Comparison of ENCODE assay signal across 19 cellular contexts in genomic region chr20:63908008-63908682, GRCh38. TPM values are rescaled to one million over a fixed set of nuclear protein-coding genes. Genes with fewer than 3 reads are reported as not detected.
DNase-seq lines count a peak whose midpoint lies in the region; ATAC-seq, FAIRE-seq and TF ChIP-seq lines count a peak whose summit lies in the region.
"Had no signal": no experiment of that assay in that cellular context is flagged by ENCODE, and none has a peak within 500 bp of the region (broad histone marks: within the 10 kb centered on the region; RNA-seq: fewer than 3 reads in every experiment).

No MANE protein-coding gene starts in this region.

- intact Hi-C loops in stomach (cut with DNase I; ENCODE audit: low total_unique reads) (no loop called here), prostate gland (cut with DNase I) (loop anchor here (5.0 kb wide), 1 partner anchor 64 kb away; no protein-coding TSS in a partner anchor)

- H3K4me1 ChIP-seq in SJCRH30 (peaks cover 28% of the 10 kb centered on the region), hepatocyte (ENCODE audit: insufficient read depth) (peaks cover 5% of the 10 kb centered on the region), stomach (peaks cover 30 to 99% (median 68%) of the 10 kb centered on the region in 4 donors), prostate gland (replicated peaks) (peaks cover 3% of the 10 kb centered on the region)
- H3K4me1 ChIP-seq: uterus had no signal

- TF ChIP-seq POLR2A in stomach (IDR thresholded peaks at IDR 0.05) (no peak), prostate gland (IDR thresholded peaks at IDR 0.05) (no peak)

- ATAC-seq in activated naive CD8-positive, alpha-beta T cell treated with anti-CD3 and anti-CD28 coated beads, Interleukin-2, amount 50 U/mL, for 24 hours: peak; percentile 30
- ATAC-seq: activated T-cell treated with anti-CD3 and anti-CD28 coated beads, Interleukin-2, amount 50 U/mL, for 4 hours had no signal

- H3K27me3 ChIP-seq in SJCRH30: no peaks in the 10 kb centered on the region
- no peaks in the 10 kb centered on the region for H3K27me3 ChIP-seq in hepatocyte
- no peaks in the 10 kb centered on the region for H3K27me3 ChIP-seq in stomach
- no peaks in the 10 kb centered on the region for H3K27me3 ChIP-seq in prostate gland (replicated peaks; ENCODE audit: insufficient read depth)
- H3K27me3 ChIP-seq: ascending aorta, uterus had no signal

- no peaks in the 10 kb centered on the region for H3K9me3 ChIP-seq in SJCRH30 (replicated peaks)
- no peaks in the 10 kb centered on the region for H3K9me3 ChIP-seq in hepatocyte (ENCODE audit: low read depth)
- no peaks in the 10 kb centered on the region for H3K9me3 ChIP-seq in stomach
- H3K9me3 ChIP-seq in prostate gland: no peaks in the 10 kb centered on the region
- H3K9me3 ChIP-seq: ascending aorta, uterus had no signal

- TF ChIP-seq CTCF in hepatocyte (IDR thresholded peaks at IDR 0.05; ENCODE audit: poor library complexity) (no peak), stomach (IDR thresholded peaks at IDR 0.05) (no peak), prostate gland (IDR thresholded peaks at IDR 0.05) (no peak)

- peak overlapping the region; percentile 32 for H3K4me2 ChIP-seq in hepatocyte

- no peak for DNase-seq in activated naive CD8-positive, alpha-beta T cell treated with anti-CD3 and anti-CD28 coated beads, Interleukin-2, amount 50 U/mL, for 24 hours
- DNase-seq in activated naive CD8-positive, alpha-beta T cell treated with anti-CD3 and anti-CD28 coated beads for 36 hours: no peak
- peak; percentile 62 to 63 for DNase-seq in SJCRH30
- peak; percentile 49 for DNase-seq in hepatocyte (ENCODE audit: low spot score)
- peak; percentile 54 for DNase-seq in stomach
- DNase-seq in HTR-8/SVneo (ENCODE audit: insufficient read length, low spot score): no peak
- no peak for DNase-seq in 8988T
- DNase-seq in prostate gland (ENCODE audit: low spot score): no peak
- DNase-seq: activated CD4-positive, CD25-positive, alpha-beta regulatory T cell treated with anti-CD3 and anti-CD28 coated beads, Interleukin-2, amount 50 U/mL, for 72 hours; activated T-cell treated with anti-CD3 and anti-CD28 coated beads, Interleukin-2, amount 50 U/mL, for 4 hours; EL; foreskin melanocyte; stimulated activated CD4-positive, alpha-beta T cell treated with anti-CD3 and anti-CD28 coated beads, Interleukin-2, amount 100 ng/mL, for 24 hours; uterus had no signal

- no peak overlapping the region for H3K4me3 ChIP-seq in SJCRH30
- H3K4me3 ChIP-seq in hepatocyte: no peak overlapping the region
- no peak overlapping the region for H3K4me3 ChIP-seq in stomach
- no peak overlapping the region for H3K4me3 ChIP-seq in prostate gland
- H3K4me3 ChIP-seq: ascending aorta, SK-N-MC, uterus had no signal

- peaks cover 43% of the 10 kb centered on the region for H3K4me1 Mint-ChIP-seq in activated naive CD8-positive, alpha-beta T cell treated with anti-CD3 and anti-CD28 coated beads, Interleukin-2, amount 50 U/mL, for 24 hours
- H3K4me1 Mint-ChIP-seq in activated naive CD8-positive, alpha-beta T cell treated with anti-CD3 and anti-CD28 coated beads for 36 hours: peaks cover 35% of the 10 kb centered on the region

- H3K27ac Mint-ChIP-seq in activated naive CD8-positive, alpha-beta T cell treated with anti-CD3 and anti-CD28 coated beads, Interleukin-2, amount 50 U/mL, for 24 hours: no peak overlapping the region
- no peak overlapping the region for H3K27ac Mint-ChIP-seq in activated naive CD8-positive, alpha-beta T cell treated with anti-CD3 and anti-CD28 coated beads for 36 hours

- H3K4me3 Mint-ChIP-seq in activated naive CD8-positive, alpha-beta T cell treated with anti-CD3 and anti-CD28 coated beads, Interleukin-2, amount 50 U/mL, for 24 hours: no peak overlapping the region
- no peak overlapping the region for H3K4me3 Mint-ChIP-seq in activated naive CD8-positive, alpha-beta T cell treated with anti-CD3 and anti-CD28 coated beads for 36 hours
- H3K4me3 Mint-ChIP-seq: activated T-cell treated with anti-CD3 and anti-CD28 coated beads, Interleukin-2, amount 50 U/mL, for 4 hours had no signal

- FAIRE-seq in HTR-8/SVneo (lab: Jason Lieb, UNC): no peak
- FAIRE-seq: GM12892, islet of Langerhans had no signal

- H3K9me2 ChIP-seq in hepatocyte (replicated peaks; ENCODE audit: insufficient read depth): no peaks in the 10 kb centered on the region

- H3K36me3 ChIP-seq in SJCRH30 (no peaks in the 10 kb centered on the region; the same call in 1 of the 2 replicates), hepatocyte (replicated peaks; ENCODE audit: insufficient read depth, low read depth) (no peaks in the 10 kb centered on the region), stomach (peaks cover 0 to 7% (median 0%) of the 10 kb centered on the region in 4 donors), prostate gland (no peaks in the 10 kb centered on the region)
- H3K36me3 ChIP-seq: ascending aorta, uterus had no signal

- H3K79me2 ChIP-seq in hepatocyte: peaks cover 99% of the 10 kb centered on the region

- H3K27ac ChIP-seq in SJCRH30 (no peak overlapping the region), hepatocyte (peak overlapping the region; percentile 66), stomach (peak overlapping the region in 2 of 5 donors; percentile 22 to 48), prostate gland (no peak overlapping the region)
- H3K27ac ChIP-seq: ascending aorta, SK-N-MC, uterus had no signal

- no peak overlapping the region for H2AFZ ChIP-seq in hepatocyte

- 86% methylated on average over 16 of the region's 16 CpGs for WGBS in hepatocyte (ENCODE audit: low lambda C conversion rate, missing lambda C conversion rate)
- WGBS in stomach, 5 donors: 51 to 66% (median 58%) methylated on average over 16 of the region's 16 CpGs
- 77% methylated on average over 16 of the region's 16 CpGs for WGBS in prostate gland

- TF ChIP-seq EP300 in stomach (IDR thresholded peaks at IDR 0.05): no peak

- H3K36me3 Mint-ChIP-seq in activated naive CD8-positive, alpha-beta T cell treated with anti-CD3 and anti-CD28 coated beads, Interleukin-2, amount 50 U/mL, for 24 hours (ENCODE audit: low read depth): peaks cover 8% of the 10 kb centered on the region
- H3K36me3 Mint-ChIP-seq in activated naive CD8-positive, alpha-beta T cell treated with anti-CD3 and anti-CD28 coated beads for 36 hours: peaks cover 9% of the 10 kb centered on the region

- peaks cover 93% of the 10 kb centered on the region for H4K20me1 ChIP-seq in hepatocyte (ENCODE audit: insufficient read depth, poor library complexity, severe bottlenecking)

- no peaks in the 10 kb centered on the region for H3K9me3 Mint-ChIP-seq in activated naive CD8-positive, alpha-beta T cell treated with anti-CD3 and anti-CD28 coated beads, Interleukin-2, amount 50 U/mL, for 24 hours
- H3K9me3 Mint-ChIP-seq in activated naive CD8-positive, alpha-beta T cell treated with anti-CD3 and anti-CD28 coated beads for 36 hours: no peaks in the 10 kb centered on the region
- H3K9me3 Mint-ChIP-seq: activated T-cell treated with anti-CD3 and anti-CD28 coated beads, Interleukin-2, amount 50 U/mL, for 4 hours had no signal

- H3K27me3 Mint-ChIP-seq in activated naive CD8-positive, alpha-beta T cell treated with anti-CD3 and anti-CD28 coated beads, Interleukin-2, amount 50 U/mL, for 24 hours: no peaks in the 10 kb centered on the region
- H3K27me3 Mint-ChIP-seq in activated naive CD8-positive, alpha-beta T cell treated with anti-CD3 and anti-CD28 coated beads for 36 hours: no peaks in the 10 kb centered on the region

RNA-seq across cellular contexts. Expression of gene DNAJC5, which starts 13.2 kb away (rescaled TPM):
- total RNA-seq in activated naive CD8-positive, alpha-beta T cell treated with anti-CD3 and anti-CD28 coated beads for 36 hours: 10 to 100 TPM; 32.1 to 32.9 TPM
- total RNA-seq in SJCRH30 (2014; rRNA removed; shearing (Covaris generic)): 79.6 and 81.1 TPM in 2 replicates
- 34.0 and 39.6 TPM in 2 replicates for total RNA-seq in hepatocyte
- 6.6 and 10.2 TPM in 2 replicates for polyA plus RNA-seq in hepatocyte
- 10 to 100 TPM; 23.7 to 60.1 (median 52.7) TPM for total RNA-seq in stomach
- polyA plus RNA-seq in stomach: 10 to 100 TPM; 23.1 to 26.4 (median 25.6) TPM
- total RNA-seq in prostate gland: 10 to 100 TPM; 44.4 to 66.6 TPM

RNA-seq across cellular contexts. Expression of gene TPD52L2, which starts 43.1 kb away (rescaled TPM):
- 10 to 100 TPM; 58.6 to 58.9 TPM for total RNA-seq in activated naive CD8-positive, alpha-beta T cell treated with anti-CD3 and anti-CD28 coated beads for 36 hours
- total RNA-seq in SJCRH30 (2014; rRNA removed; shearing (Covaris generic)): 96.4 and 105 TPM in 2 replicates
- total RNA-seq in hepatocyte (83.2 and 86.2 TPM in 2 replicates), stomach (10 to 100 TPM; 42.0 to 53.1 (median 45.5) TPM), prostate gland (100 to 1,000 TPM; 105 to 127 TPM)
- polyA plus RNA-seq in hepatocyte (93.8 and 98.1 TPM in 2 replicates), stomach (10 to 100 TPM; 72.8 to 75.6 (median 73.3) TPM)

RNA-seq across cellular contexts. Expression of gene ABHD16B, which starts 46.8 kb away (rescaled TPM):
- not detected for total RNA-seq in activated naive CD8-positive, alpha-beta T cell treated with anti-CD3 and anti-CD28 coated beads for 36 hours
- total RNA-seq in SJCRH30 (2014; rRNA removed; shearing (Covaris generic)): not detected in 2 replicates
- total RNA-seq in hepatocyte: not detected in 2 replicates
- polyA plus RNA-seq in hepatocyte: 0.68 and 0.95 TPM in 2 replicates
- total RNA-seq in stomach: not detected
- polyA plus RNA-seq in stomach: under 1 TPM in 2 of 3 donors, not detected in 1; 0.37 to 0.43 TPM
- 1 to 10 TPM in 1 of 2 donors, not detected in 1; 1.6 TPM for total RNA-seq in prostate gland
- total RNA-seq: activated T-cell treated with anti-CD3 and anti-CD28 coated beads, Interleukin-2, amount 50 U/mL, for 4 hours; ascending aorta; renal cortical epithelial cell; uterus had no signal

RNA-seq across cellular contexts. Expression of gene UCKL1, which starts 48.1 kb away (rescaled TPM):
- 10 to 100 TPM; 27.6 to 28.9 TPM for total RNA-seq in activated naive CD8-positive, alpha-beta T cell treated with anti-CD3 and anti-CD28 coated beads for 36 hours
- total RNA-seq in SJCRH30 (2014; rRNA removed; shearing (Covaris generic)): 27.1 and 35.0 TPM in 2 replicates
- total RNA-seq in hepatocyte: 18.5 and 20.0 TPM in 2 replicates
- polyA plus RNA-seq in hepatocyte: 52.2 and 62.9 TPM in 2 replicates
- 100 to 1,000 TPM in 1 of 5 donors, 10 to 100 TPM in 4; 20.9 to 107 (median 36.8) TPM for total RNA-seq in stomach
- polyA plus RNA-seq in stomach: 10 to 100 TPM; 17.7 to 60.5 (median 24.0) TPM
- total RNA-seq in prostate gland: 10 to 100 TPM; 46.6 to 66.2 TPM

Comparison
In these comparisons a context has a peak if more than half of its experiments do, and no peak if none do; other contexts are left out.
1. DNase-seq: peak in SJCRH30 (2 of 2), hepatocyte (single experiment) and stomach (single experiment); none in activated naive CD8-positive, alpha-beta T cell treated with anti-CD3 and anti-CD28 coated beads, Interleukin-2, amount 50 U/mL, for 24 hours (single experiment), activated naive CD8-positive, alpha-beta T cell treated with anti-CD3 and anti-CD28 coated beads for 36 hours (single experiment), HTR-8/SVneo (single experiment), 8988T (single experiment) and prostate gland (single experiment).